In the genomic region with DNA sequence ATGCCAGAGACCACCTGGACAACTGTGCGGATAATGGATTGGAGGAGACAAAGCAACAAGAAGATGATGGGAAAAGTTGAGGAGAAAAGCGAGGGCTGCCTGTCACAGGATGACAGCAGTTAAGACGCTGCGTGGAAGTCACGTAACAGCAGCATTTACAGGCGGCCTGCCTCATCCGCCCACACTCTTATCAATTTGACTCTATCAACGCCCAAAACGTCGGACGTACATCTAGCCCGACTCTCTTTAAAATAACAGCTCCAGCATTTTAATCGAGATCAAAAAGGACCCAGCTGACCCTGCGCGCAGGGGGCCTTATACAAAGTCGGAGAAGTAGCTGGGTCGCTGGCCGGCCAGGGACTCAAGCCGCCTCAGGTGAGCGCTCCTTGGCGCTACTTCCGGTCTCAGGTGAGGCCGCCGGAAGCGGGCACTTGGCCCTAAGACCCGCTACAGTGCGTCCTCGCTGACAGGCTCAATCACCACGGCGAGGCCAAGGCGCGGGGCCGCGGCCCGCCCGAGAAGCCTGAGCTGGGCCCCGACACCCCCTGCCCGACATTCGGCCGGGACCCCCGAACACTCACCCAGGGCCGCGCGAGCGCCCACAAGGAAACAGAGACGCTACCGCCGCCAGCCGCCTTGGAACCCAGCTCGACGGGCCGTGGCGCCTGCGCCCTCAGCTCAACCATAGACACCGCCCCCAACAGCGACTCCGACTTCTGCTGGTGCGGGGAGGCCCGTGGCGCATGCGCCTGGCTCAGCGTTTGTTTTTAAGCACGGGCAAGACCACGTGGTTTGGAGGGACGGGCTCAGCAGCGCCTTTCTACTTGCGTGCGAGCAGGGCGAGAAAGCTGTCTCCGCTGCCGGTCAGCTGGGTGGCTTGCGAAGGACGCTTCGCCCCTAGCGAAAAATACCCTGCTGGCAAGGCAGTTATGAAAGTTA, we compare ENCODE assay signal across 8 cellular contexts. TPM values are rescaled to one million over a fixed set of nuclear protein-coding genes. Genes with fewer than 3 reads are reported as not detected.
DNase-seq lines count a peak whose midpoint lies in the region; ATAC-seq and TF ChIP-seq lines count a peak whose summit lies in the region.

Gene ERCC6 (minus strand): TSS at position 741 of the 939 bp plus-strand sequence.

- peak within 1 kb of the TSS; percentile 55 to 77 for H3K27ac ChIP-seq in SK-N-SH (ENCODE audit: low read depth in 2 of 2, low read length in 1 of 2)

- H3K9me3 ChIP-seq in SK-N-SH, result no peaks in the 10 kb centered on the region

- H3K9me2 ChIP-seq in SK-N-SH, result no peaks in the 10 kb centered on the region

- TF ChIP-seq CTCF in GM10248 (IDR thresholded peaks at IDR 0.05; ENCODE audit: control extremely low read depth, extremely low read depth, low read depth, missing control alignments) (peak; percentile 5), SK-N-SH (IDR thresholded peaks at IDR 0.05) (no peak)

- H3K4me1 ChIP-seq in SK-N-SH (ENCODE audit: control insufficient read depth in 1 of 2, insufficient read depth in 2 of 2, low read depth in 1 of 2, low read length in 1 of 2), result peaks cover 13 to 21% of the 10 kb centered on the region in 2 experiments; a peak in 3 of 4 replicates

- POLR2A ChIA-PET in GM10248 (lab: Yijun Ruan, JAX) (interaction anchor here (0.6 to 1.0 kb wide), 4 partner anchors 15 to 367 kb away, joined by 3 read pairs; no protein-coding TSS in a partner anchor), SK-N-SH (lab: Yijun Ruan, JAX) (interaction anchor here (0.7 to 1.0 kb wide), 2 partner anchors 13 to 178 kb away, joined by 3 to 4 read pairs; no protein-coding TSS in a partner anchor)

- no peak; a peak in 1 of 4 replicates for TF ChIP-seq EP300 in SK-N-SH (IDR thresholded peaks at IDR 0.05; ENCODE audit: borderline replicate concordance in 1 of 2, low read depth in 1 of 2, low read length in 1 of 2)

- ATAC-seq in HG02588 (IDR thresholded peaks at IDR 0.05; ENCODE audit: unreplicated experiment), result peak; percentile 83

- peak within 1 kb of the TSS; percentile 88 for H2AFZ ChIP-seq in SK-N-SH (ENCODE audit: low read depth)

- peak within 1 kb of the TSS; percentile 72 for H3K9ac ChIP-seq in SK-N-SH

- H4K20me1 ChIP-seq in SK-N-SH (ENCODE audit: insufficient read depth), result no peaks in the 10 kb centered on the region

- CTCF ChIA-PET in GM10248 (lab: Yijun Ruan, JAX), result interaction anchor here (0.6 to 3.7 kb wide), 8 partner anchors 10 to 54 kb away, joined by 3 to 15 read pairs (median 4); no protein-coding TSS in a partner anchor
- CTCF ChIA-PET in SK-N-SH (lab: Yijun Ruan, JAX), result interaction anchor here (0.7 to 2.0 kb wide), 8 partner anchors 12 to 131 kb away, joined by 3 to 6 read pairs (median 4); no protein-coding TSS in a partner anchor

- H3K4me2 ChIP-seq in SK-N-SH, result peak within 1 kb of the TSS; percentile 90

- 6% methylated on average over 38 of the region's 75 CpGs for whole genome bisulfite sequencing in SK-N-SH (ENCODE audit: low lambda C conversion rate)

- no peak for TF ChIP-seq RAD21 in SK-N-SH (IDR thresholded peaks at IDR 0.05; ENCODE audit: low read length)

- no peaks in the 10 kb centered on the region for H3K27me3 ChIP-seq in SK-N-SH (ENCODE audit: insufficient read depth)

- H3K79me2 ChIP-seq in SK-N-SH (ENCODE audit: insufficient read depth), result peaks cover 41% of the 10 kb centered on the region

- DNase-seq in GM10248 (ENCODE audit: extremely low spot score) (peak; percentile 98), NCI-H1048 (lab: John Stamatoyannopoulos, UW) (peak; percentile 97), SK-N-SH (peak; percentile 99), globus pallidus (ENCODE audit: low spot score) (peak; percentile 97), nucleus accumbens (lab: John Stamatoyannopoulos, UW) (peak; percentile 21 to 98 (median 96)), superior temporal gyrus (ENCODE audit: extremely low spot score) (peak; percentile 97)
- peak; percentile 97 for DNase-seq in activated naive CD4-positive, alpha-beta T cell treated with anti-CD3 and anti-CD28 coated beads, Interleukin-2, amount 50 U/mL, for 16 hours

- H3K36me3 ChIP-seq in SK-N-SH (replicated peaks in 1 of 2; ENCODE audit: control insufficient read depth in 1 of 2, insufficient read depth in 2 of 2, low read length in 1 of 2), result peaks cover 0 to 4% of the 10 kb centered on the region in 2 experiments

- peak within 1 kb of the TSS; percentile 66 to 72 for H3K4me3 ChIP-seq in SK-N-SH (ENCODE audit: low read depth in 2 of 2, low read length in 1 of 2)

- peaks cover 21% of the 10 kb centered on the region for H3F3A ChIP-seq in SK-N-SH (replicated peaks; ENCODE audit: insufficient read depth)

TF ChIP-seq in SK-N-SH, 30 proteins besides CTCF, POLR2A, EP300 and RAD21 (continues in another document):
- peak; percentile 53; the same call in 1 of the 2 replicates for TF ChIP-seq POLR2AphosphoS5 (IDR thresholded peaks at IDR 0.05; ENCODE audit: low read depth, low read length)
- no peak for TF ChIP-seq RXRA (IDR thresholded peaks at IDR 0.05; ENCODE audit: borderline replicate concordance, low read depth)
- TF ChIP-seq FOXM1 (IDR thresholded peaks at IDR 0.05; ENCODE audit: low read depth), result no peak
- TF ChIP-seq CHD2 (IDR thresholded peaks at IDR 0.05; ENCODE audit: low read length, partially characterized antibody), result peak; percentile 33
- no peak for TF ChIP-seq IRF3 (IDR thresholded peaks at IDR 0.05; ENCODE audit: low read depth, low read length)
- TF ChIP-seq TCF12 (IDR thresholded peaks at IDR 0.05), result no peak
- peak; percentile 58 for TF ChIP-seq USF2 (IDR thresholded peaks at IDR 0.05; ENCODE audit: borderline replicate concordance, low read depth, low read length)
- TF ChIP-seq USF1 (IDR thresholded peaks at IDR 0.05; ENCODE audit: borderline replicate concordance, low read depth), result peak; percentile 87
- no peak for TF ChIP-seq MEF2A (IDR thresholded peaks at IDR 0.05; ENCODE audit: borderline replicate concordance, low read depth)
- TF ChIP-seq GABPA (IDR thresholded peaks at IDR 0.05; ENCODE audit: low read depth), result peak; percentile 76
- TF ChIP-seq RCOR1 (IDR thresholded peaks at IDR 0.05; ENCODE audit: low read length), result 0 out of 2 replicates have a peak, but pooled peaks have one; percentile 6
- TF ChIP-seq RFX5 (IDR thresholded peaks at IDR 0.05; ENCODE audit: low read length), result no peak
- TF ChIP-seq TEAD4 (IDR thresholded peaks at IDR 0.05; ENCODE audit: borderline replicate concordance, insufficient read depth), result no peak
- TF ChIP-seq REST (IDR thresholded peaks at IDR 0.05; ENCODE audit: low read depth, low read length), result no peak

RNA-seq across cellular contexts. Expression of gene ERCC6, which starts in this region (rescaled TPM):
- 4.5 and 6.2 TPM in 2 replicates for polyA plus RNA-seq in SK-N-SH (2012; rRNA removed)
- 5.3 and 5.4 TPM in 2 replicates for polyA plus RNA-seq in SK-N-SH (2012; cell fraction: cytosol; rRNA removed)
- polyA plus RNA-seq in SK-N-SH (2012; cell fraction: nucleus; rRNA removed), result 7.9 and 12.0 TPM in 2 replicates

Comparison
In these comparisons a context has a peak if more than half of its experiments do, and no peak if none do; other contexts are left out.
1. Peak in every context shown above with its lines: DNase-seq, ATAC-seq, H3K4me3 ChIP-seq and H3K27ac ChIP-seq.